In genomic region chr1:12338017-12338416, GRCh38 we compare ENCODE assay signal across 1 cellular context.
TF ChIP-seq lines count a peak whose summit lies in the region.

No MANE protein-coding gene starts in this region.

TF ChIP-seq in GM23338, 12 proteins besides CTCF, POLR2A, EP300 and RAD21 (continued from another document):
- TF ChIP-seq EZH2 (IDR thresholded peaks at IDR 0.05; ENCODE audit: low read depth, unreplicated experiment) (no peak), POLR2AphosphoS5 (IDR thresholded peaks at IDR 0.05; ENCODE audit: low read depth) (no peak), ZNF331 (CRISPR knock-in tag; IDR thresholded peaks at IDR 0.05; ENCODE audit: low read depth) (no peak), STAT1 (IDR thresholded peaks at IDR 0.05; ENCODE audit: unreplicated experiment) (no peak), NANOG (IDR thresholded peaks at IDR 0.05; ENCODE audit: borderline replicate concordance) (no peak), JUNB (IDR thresholded peaks at IDR 0.05; ENCODE audit: unreplicated experiment) (no peak), ZNF462 (CRISPR knock-in tag; IDR thresholded peaks at IDR 0.05) (no peak), EZH2phosphoT487 (IDR thresholded peaks at IDR 0.05; ENCODE audit: unreplicated experiment) (no peak), ETS1 (IDR thresholded peaks at IDR 0.05) (no peak)
